25 cellular contexts compared by ENCODE assay signal in the genomic region with DNA sequence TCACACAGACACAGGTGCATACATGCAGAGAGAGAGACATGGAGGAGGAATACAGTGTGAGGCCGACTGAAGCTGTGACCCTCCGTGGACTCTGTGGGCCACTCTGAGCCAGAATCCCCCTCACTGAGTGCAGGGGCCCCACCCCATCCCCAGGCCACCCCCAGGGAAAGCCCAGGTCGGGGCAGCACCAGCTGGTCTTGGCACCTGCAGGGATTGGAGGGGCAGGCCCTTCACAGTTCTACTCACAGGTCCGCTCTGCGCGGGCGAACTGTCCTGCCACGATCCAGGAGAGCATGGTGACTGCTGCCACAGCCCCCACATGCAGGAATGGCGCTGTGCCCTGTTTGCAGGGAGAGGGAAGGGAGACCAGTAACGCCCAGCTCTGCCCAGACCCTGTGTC.
"Had no signal": no experiment of that assay in that cellular context is flagged by ENCODE, and none has a peak within 500 bp of the region (broad histone marks: within the 10 kb centered on the region; RNA-seq: fewer than 3 reads in every experiment).

No MANE protein-coding gene starts in this region.

- H3K79me2 ChIP-seq: hepatocyte had no signal

- H3K27ac ChIP-seq: coronary artery, dorsolateral prefrontal cortex, esophagus muscularis mucosa, foreskin keratinocyte, gastroesophageal sphincter, heart left ventricle, hepatocyte, left lung, lower lobe of right lung had no signal

- FAIRE-seq: colon, endometrium, endothelial cell of umbilical vein, frontal cortex, islet of Langerhans, keratinocyte had no signal

- H3K4me2 ChIP-seq: hepatocyte had no signal

- H2AFZ ChIP-seq: hepatocyte had no signal

- H3K4me1 ChIP-seq: foreskin keratinocyte, lower lobe of right lung had no signal

- H3K9me3 ChIP-seq: esophagus muscularis mucosa, gastroesophageal sphincter, heart left ventricle, left lung, lower lobe of right lung, mucosa of descending colon had no signal

- H3K9me3 Mint-ChIP-seq: effector memory CD8-positive, alpha-beta T cell; endodermal cell; mesothelial cell of epicardium had no signal

- H3K27ac Mint-ChIP-seq: effector memory CD8-positive, alpha-beta T cell; endodermal cell; mesothelial cell of epicardium had no signal

- H3K36me3 ChIP-seq: esophagus muscularis mucosa, gastroesophageal sphincter, heart left ventricle, left lung, lower lobe of right lung had no signal

- H3K4me3 ChIP-seq: coronary artery, dorsolateral prefrontal cortex, esophagus muscularis mucosa, gastroesophageal sphincter, heart left ventricle, hepatocyte, left lung, lower lobe of right lung, mucosa of descending colon had no signal

- H3K27me3 ChIP-seq: heart left ventricle, hepatocyte, left lung had no signal

- H3K27me3 Mint-ChIP-seq: effector memory CD8-positive, alpha-beta T cell had no signal

- H3K36me3 Mint-ChIP-seq: mesothelial cell of epicardium had no signal

- H3K4me1 Mint-ChIP-seq: endodermal cell, mesothelial cell of epicardium had no signal

- H3K4me3 Mint-ChIP-seq: effector memory CD8-positive, alpha-beta T cell; endodermal cell; mesothelial cell of epicardium had no signal

- DNase-seq: dermis blood vessel endothelial cell; dorsolateral prefrontal cortex; effector CD4-positive, alpha-beta T cell; effector memory CD8-positive, alpha-beta T cell; endodermal cell; foreskin keratinocyte; hypothalamus; left cardiac atrium; left ventricle myocardium superior; lower lobe of right lung; mesenchymal stem cell had no signal
